8 cellular contexts compared by ENCODE assay signal in the genomic region with DNA sequence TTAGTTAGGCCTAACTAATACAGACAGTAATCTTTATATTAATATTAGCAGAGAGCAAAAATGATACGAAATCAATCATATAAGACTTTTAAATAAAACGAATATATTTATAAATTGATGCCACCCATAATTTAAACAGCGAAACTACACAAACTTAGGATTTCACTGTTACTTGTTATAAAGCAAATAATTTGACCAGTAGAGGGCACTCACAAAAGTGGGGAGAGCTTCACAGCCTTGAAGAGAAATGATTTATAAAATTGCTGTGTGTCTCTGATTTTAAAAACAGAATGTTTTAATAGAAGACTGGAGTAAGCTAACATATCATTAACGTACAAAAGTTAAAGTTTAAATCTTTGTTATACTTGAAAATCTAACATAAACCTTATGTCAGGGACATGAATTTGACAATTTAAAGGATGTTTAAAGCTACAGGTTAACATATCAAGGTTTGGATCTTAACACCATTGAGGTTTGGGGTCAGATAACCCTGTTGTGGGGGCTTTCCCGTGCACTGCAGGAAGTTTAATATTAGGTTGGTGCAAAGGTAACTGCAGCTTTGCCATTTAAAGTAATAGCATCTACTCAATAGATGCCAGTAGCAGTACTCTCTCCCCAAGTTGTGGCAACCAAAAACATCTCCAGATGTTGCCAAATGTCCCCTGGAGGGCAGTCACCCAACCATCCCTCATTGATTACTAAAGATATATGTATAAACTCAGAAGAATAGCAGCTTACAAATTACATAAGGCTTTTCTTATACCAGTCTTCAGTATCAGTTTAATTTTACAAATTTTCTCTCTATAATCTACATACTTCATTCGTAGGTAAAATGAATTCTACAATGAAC. TPM values are rescaled to one million over a fixed set of nuclear protein-coding genes. Genes with fewer than 3 reads are reported as not detected.
DNase-seq lines count a peak whose midpoint lies in the region; ATAC-seq, FAIRE-seq and TF ChIP-seq lines count a peak whose summit lies in the region.

No MANE protein-coding gene starts in this region.

- no peak overlapping the region for H3K9ac ChIP-seq in GM12878 (ENCODE audit: control insufficient read depth, insufficient read depth, low read length)

- no peak for FAIRE-seq in GM12878 (lab: Jason Lieb, UNC)

- TF ChIP-seq CTCF in GM12878 (IDR thresholded peaks at IDR 0.05 in 2 of 3, conservative IDR thresholded peaks at IDR 0.05 in 1 of 3; ENCODE audit: control insufficient read depth in 2 of 3, extremely low read depth in 1 of 3, insufficient read depth in 1 of 3, low read depth in 3 of 3, low read length in 3 of 3) (peak; percentile 55 to 63 (median 56); a peak in 5 of 6 replicates), vagina (IDR thresholded peaks at IDR 0.05) (peak in 2 of 3 experiments; percentile 15 to 50)

- peak; percentile 69 for TF ChIP-seq RAD21 in GM12878 (IDR thresholded peaks at IDR 0.05; ENCODE audit: insufficient read depth, low read depth, low read length)

- H3K4me1 ChIP-seq in GM12878 (ENCODE audit: control insufficient read depth, insufficient read depth, low read length) (no peaks in the 10 kb centered on the region), vagina (no peaks in the 10 kb centered on the region)

- no peak for TF ChIP-seq POLR2A in GM12878 (IDR thresholded peaks at IDR 0.05; ENCODE audit: low read depth, low read length)
- TF ChIP-seq POLR2A in vagina (IDR thresholded peaks at IDR 0.05), result no peak

- H4K20me1 ChIP-seq in GM12878 (ENCODE audit: control insufficient read depth, insufficient read depth), result no peaks in the 10 kb centered on the region

- in situ Hi-C loops in GM12878 (cut with MboI), result no loop called here

- ATAC-seq in GM21390 (IDR thresholded peaks at IDR 0.05; ENCODE audit: unreplicated experiment) (peak; percentile 63), GM12878 (peak; percentile 81), left colon (peak; percentile 30)

- CTCF ChIA-PET in GM12878 (lab: Yijun Ruan, JAX), result interaction anchor here (0.7 to 2.7 kb wide), 50 partner anchors 8 to 472 kb away, joined by 3 to 18 read pairs (median 4); a partner anchor contains a TSS

- H3K4me3 ChIP-seq in GM12878 (no peak overlapping the region), vagina (no peak overlapping the region)

- POLR2A ChIA-PET in GM12878 (lab: Charles Lee), result interaction anchor here (0.8 to 1.2 kb wide), 4 partner anchors 9 to 148 kb away, joined by 3 to 5 read pairs (median 3); a partner anchor contains a TSS

- H3K27me3 ChIP-seq in GM12878 (replicated peaks in 1 of 2; ENCODE audit: control insufficient read depth in 2 of 2, insufficient read depth in 2 of 2, low read length in 1 of 2) (no peaks in the 10 kb centered on the region), vagina (no peaks in the 10 kb centered on the region)

- H3K27ac ChIP-seq in GM12878 (ENCODE audit: control insufficient read depth, insufficient read depth) (no peak overlapping the region), vagina (no peak overlapping the region)

- RAD21 ChIA-PET in GM12878 (lab: Charles Lee; ENCODE audit: unreplicated experiment), result interaction anchor here (0.7 to 2.0 kb wide), 17 partner anchors 9 to 155 kb away, joined by 3 to 10 read pairs (median 6); a partner anchor contains a TSS

- SMC1A ChIA-PET in GM12878 (lab: Charles Lee; ENCODE audit: uncharacterized antibody, unreplicated experiment), result interaction anchor here (0.8 to 3.4 kb wide), 30 partner anchors 9 to 245 kb away, joined by 3 to 40 read pairs (median 4); a partner anchor contains a TSS

- peaks cover 6% of the 10 kb centered on the region for H3K79me2 ChIP-seq in GM12878 (ENCODE audit: control insufficient read depth, insufficient read depth, low read length)

- H3K9me3 ChIP-seq in GM12878 (replicated peaks; ENCODE audit: control insufficient read depth, insufficient read depth, low read length) (no peaks in the 10 kb centered on the region; the same call in 2 of the 3 replicates), vagina (no peaks in the 10 kb centered on the region)

- intact Hi-C loops in GM12878 (cut with micrococcal nuclease; ENCODE audit: unreplicated experiment), result loop anchor here (1.0 kb wide), 1 partner anchor 146 kb away; no protein-coding TSS in a partner anchor
- intact Hi-C loops in left colon (cut with DNase I, micrococcal nuclease), result no loop called here
- intact Hi-C loops in vagina (cut with DNase I), result no loop called here

- H3K36me3 ChIP-seq in GM12878 (ENCODE audit: control insufficient read depth in 2 of 2, insufficient read depth in 2 of 2, low read length in 1 of 2), result peaks cover 0 to 4% of the 10 kb centered on the region in 2 experiments; a peak in 2 of 4 replicates
- peaks cover 0 to 6% of the 10 kb centered on the region in 2 donors for H3K36me3 ChIP-seq in vagina

- no TSS peak for BruUV-seq in GM12878 (replicated peaks; lab: Mats Ljungman, UMichigan)

- no peak for TF ChIP-seq EP300 in GM12878 (IDR thresholded peaks at IDR 0.05; ENCODE audit: borderline replicate concordance in 1 of 2, control insufficient read depth in 1 of 2, low read depth in 2 of 2, low read length in 2 of 2)

- H3K4me2 ChIP-seq in GM12878 (ENCODE audit: control insufficient read depth, insufficient read depth), result no peak overlapping the region

- H2AFZ ChIP-seq in GM12878 (ENCODE audit: control insufficient read depth, low read depth, low read length), result no peak overlapping the region

- DNase-seq in NCI-H345 (lab: John Stamatoyannopoulos, UW) (peak; percentile 18), NCI-H345 treated with DMSO at 0.1 percent for 48 hours (lab: John Stamatoyannopoulos, UW; ENCODE audit: unreplicated experiment) (no peak), NCI-H1694 treated with DMSO at 0.1 percent for 48 hours (lab: John Stamatoyannopoulos, UW) (peak; percentile 23), GM12878 (ENCODE audit: low read depth, low spot score) (no peak), left colon (no peak), vagina (ENCODE audit: extremely low spot score in 2 of 2) (no peak)
- no peak for DNase-seq in stimulated activated CD8-positive, alpha-beta memory T cell treated with anti-CD3 and anti-CD28 coated beads, Interleukin-4, amount 100 ng/mL, for 48 hours

- 27% methylated on average over 6 of the region's 6 CpGs for WGBS in GM12878 (ENCODE audit: insufficient coverage, insufficient replicate concordance, low lambda C conversion rate, missing lambda C conversion rate)

RNA-seq across cellular contexts. Expression of a gene that starts 9.3 kb away (rescaled TPM):
- total RNA-seq in GM12878 (2013; cell fraction: nucleolus; rRNA removed), result 8.9 and 9.4 TPM in 2 replicates
- 4.9 and 5.6 TPM in 2 replicates for total RNA-seq in GM12878 (2014; rRNA removed)
- total RNA-seq in GM12878 (2014; rRNA removed; fragmentation: Illumina TruSeq; extraction: Trizol), result 5.9 and 6.6 TPM in 2 replicates
- 8.3 and 9.4 TPM in 2 replicates for total RNA-seq in GM12878 (2021)
- 3.1 TPM for polyA plus RNA-seq in GM12878 (2011; ENCODE audit: low read depth)
- polyA plus RNA-seq in GM12878 (2011; rRNA removed), result 23.8 and 38.7 TPM in 2 replicates
- 8.5 and 10.5 TPM in 2 replicates for polyA plus RNA-seq in GM12878 (2011; cell fraction: cytosol; rRNA removed)
- polyA plus RNA-seq in GM12878 (2011; cell fraction: nucleus; rRNA removed), result 7.4 and 7.8 TPM in 2 replicates
- polyA plus RNA-seq in GM12878 (2012), result 6.1 and 6.2 TPM in 2 replicates
- 9.3 and 12.5 TPM in 2 replicates for polyA plus RNA-seq in GM12878 (2014; fragmentation: Illumina TruSeq; extraction: Trizol)
- 1 to 10 TPM; 3.1 to 6.1 TPM for polyA plus RNA-seq in GM12878 (2014; fragmentation: Nextera tagmentation; extraction: Ambion mirVana)
- polyA plus RNA-seq in GM12878 (2014; rRNA removed), result 4.8 and 6.1 TPM in 2 replicates
- 10 to 100 TPM; 15.7 to 17.6 TPM for polyA plus RNA-seq in GM12878 (2016; fragmentation: Nextera tagmentation; extraction: Ambion mirVana)
- 12.1 and 15.8 TPM in 2 replicates for polyA minus RNA-seq in GM12878 (2011; rRNA and poly(A)+ RNA removed)
- polyA minus RNA-seq in GM12878 (2011; cell fraction: cytosol; rRNA and poly(A)+ RNA removed), result 8.4 and 10.0 TPM in 2 replicates
- 8.3 and 14.4 TPM in 2 replicates for polyA minus RNA-seq in GM12878 (2011; cell fraction: nucleus; rRNA and poly(A)+ RNA removed)
- 10 to 100 TPM; 74.7 to 76.9 TPM for total RNA-seq in left colon
- total RNA-seq in vagina, result 9.6 TPM

RNA-seq across cellular contexts. Expression of a gene that starts 46.4 kb away (rescaled TPM):
- total RNA-seq in GM12878 (2013; cell fraction: nucleolus; rRNA removed), result 25.8 and 34.9 TPM in 2 replicates
- 16.3 and 18.1 TPM in 2 replicates for total RNA-seq in GM12878 (2014; rRNA removed)
- 22.4 and 23.8 TPM in 2 replicates for total RNA-seq in GM12878 (2014; rRNA removed; fragmentation: Illumina TruSeq; extraction: Trizol)
- total RNA-seq in GM12878 (2021), result 11.8 and 12.0 TPM in 2 replicates
- polyA plus RNA-seq in GM12878 (2011; ENCODE audit: low read depth), result 7.1 TPM
- 9.9 and 21.5 TPM in 2 replicates for polyA plus RNA-seq in GM12878 (2011; rRNA removed)
- polyA plus RNA-seq in GM12878 (2011; cell fraction: cytosol; rRNA removed), result 3.1 and 3.4 TPM in 2 replicates
- polyA plus RNA-seq in GM12878 (2011; cell fraction: nucleus; rRNA removed), result 4.5 and 5.2 TPM in 2 replicates
- polyA plus RNA-seq in GM12878 (2012), result 11.0 and 12.1 TPM in 2 replicates
- polyA plus RNA-seq in GM12878 (2014; fragmentation: Illumina TruSeq; extraction: Trizol), result 30.1 and 38.2 TPM in 2 replicates
- 10 to 100 TPM; 48.2 to 59.6 TPM for polyA plus RNA-seq in GM12878 (2014; fragmentation: Nextera tagmentation; extraction: Ambion mirVana)
- polyA plus RNA-seq in GM12878 (2014; rRNA removed), result 11.2 and 16.3 TPM in 2 replicates
- polyA plus RNA-seq in GM12878 (2016; fragmentation: Nextera tagmentation; extraction: Ambion mirVana), result 10 to 100 TPM; 36.9 to 44.5 TPM
- polyA minus RNA-seq in GM12878 (2011; rRNA and poly(A)+ RNA removed), result 4.4 and 5.5 TPM in 2 replicates
- polyA minus RNA-seq in GM12878 (2011; cell fraction: cytosol; rRNA and poly(A)+ RNA removed), result 1.2 and 2.1 TPM in 2 replicates
- polyA minus RNA-seq in GM12878 (2011; cell fraction: nucleus; rRNA and poly(A)+ RNA removed), result 7.1 and 7.7 TPM in 2 replicates
- 10 to 100 TPM; 11.0 to 13.6 TPM for total RNA-seq in left colon
- 15.7 TPM for total RNA-seq in vagina

RNA-seq across cellular contexts. Expression of a gene that starts 46.4 kb away (rescaled TPM):
- total RNA-seq in GM12878 (2013; cell fraction: nucleolus; rRNA removed), result not detected in 2 replicates
- total RNA-seq in GM12878 (2014; rRNA removed) (0.05 TPM in 1 of 2 replicates, not detected in the other), GM12878 (2014; rRNA removed; fragmentation: Illumina TruSeq; extraction: Trizol) (not detected in 2 replicates), GM12878 (2021) (not detected in 2 replicates), left colon (under 1 TPM; 0.43 to 0.45 TPM), vagina (3.4 TPM)
- polyA plus RNA-seq in GM12878 (2011; ENCODE audit: low read depth), result not detected
- polyA plus RNA-seq in GM12878 (2011; rRNA removed) (0.04 TPM in 1 of 2 replicates, not detected in the other), GM12878 (2014; fragmentation: Illumina TruSeq; extraction: Trizol) (0.07 TPM in 1 of 2 replicates, not detected in the other), GM12878 (2014; fragmentation: Nextera tagmentation; extraction: Ambion mirVana) (under 1 TPM; 0.11 to 0.48 TPM), GM12878 (2014; rRNA removed) (0.05 and 0.08 TPM in 2 replicates), GM12878 (2016; fragmentation: Nextera tagmentation; extraction: Ambion mirVana) (under 1 TPM; 0.15 to 0.29 TPM)
- not detected in 2 replicates for polyA plus RNA-seq in GM12878 (2011; cell fraction: cytosol; rRNA removed)
- polyA plus RNA-seq in GM12878 (2011; cell fraction: nucleus; rRNA removed), result 0.07 TPM in 1 of 2 replicates, not detected in the other
- 0.11 and 0.15 TPM in 2 replicates for polyA plus RNA-seq in GM12878 (2012)
- not detected in 2 replicates for polyA minus RNA-seq in GM12878 (2011; rRNA and poly(A)+ RNA removed)
- polyA minus RNA-seq in GM12878 (2011; cell fraction: cytosol; rRNA and poly(A)+ RNA removed), result not detected in 2 replicates
- not detected in 2 replicates for polyA minus RNA-seq in GM12878 (2011; cell fraction: nucleus; rRNA and poly(A)+ RNA removed)

Comparison
In these comparisons a context has a peak if more than half of its experiments do, and no peak if none do; other contexts are left out.
1. DNase-seq: peak in NCI-H345 (single experiment) and NCI-H1694 treated with DMSO at 0.1 percent for 48 hours (single experiment); none in NCI-H345 treated with DMSO at 0.1 percent for 48 hours (single experiment), GM12878 (single experiment), left colon (0 of 2), vagina (0 of 2) and stimulated activated CD8-positive, alpha-beta memory T cell treated with anti-CD3 and anti-CD28 coated beads, Interleukin-4, amount 100 ng/mL, for 48 hours (single experiment).
2. ATAC-seq: peak in every context shown above with its lines; median percentile 81 in GM12878; 63 in GM21390; 30 in left colon.